Comparison of ENCODE assay signal across 24 cellular contexts in the genomic region with DNA sequence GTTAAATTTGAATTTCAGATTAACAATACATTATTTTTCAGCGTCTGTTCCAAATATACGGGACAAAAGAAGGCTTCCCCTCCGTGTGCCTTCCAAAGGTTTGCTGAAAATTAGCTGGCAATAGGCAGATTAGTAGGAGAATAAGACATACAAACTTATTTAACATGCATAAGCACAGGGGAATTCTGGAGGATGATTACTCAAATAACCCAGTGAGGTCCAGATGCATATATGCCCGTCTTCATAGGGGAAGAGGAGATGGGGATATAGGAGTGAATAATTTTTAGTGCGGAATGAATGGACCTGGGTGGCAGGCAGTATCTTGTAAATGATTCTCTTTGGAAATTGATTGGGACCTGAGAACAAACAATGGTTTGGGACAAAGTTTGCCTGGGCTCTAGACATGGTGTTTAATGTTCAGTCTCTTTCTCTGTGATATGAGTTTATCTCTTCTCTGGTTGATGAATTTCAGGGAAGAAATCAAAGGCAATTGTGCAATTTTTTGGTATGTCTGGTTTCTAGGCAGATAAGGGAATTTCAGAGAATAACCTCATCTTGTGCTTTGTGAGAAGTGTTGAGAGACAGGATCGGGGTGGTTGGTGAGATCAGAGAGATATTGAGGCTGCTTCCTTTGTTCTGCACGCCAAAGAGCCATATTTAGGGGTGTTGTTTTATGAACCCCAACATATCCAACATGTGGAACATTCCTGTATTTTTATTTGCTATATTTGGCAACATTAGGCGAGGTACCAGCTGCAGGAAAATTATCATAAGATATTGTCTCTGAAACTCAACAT.
DNase-seq lines count a peak whose midpoint lies in the region; ATAC-seq, FAIRE-seq and TF ChIP-seq lines count a peak whose summit lies in the region.
"Had no signal": no experiment of that assay in that cellular context is flagged by ENCODE, and none has a peak within 500 bp of the region (broad histone marks: within the 10 kb centered on the region; RNA-seq: fewer than 3 reads in every experiment).

No MANE protein-coding gene starts in this region.

- WGBS in pancreas, 2 donors = 21 to 28% methylated on average over 8 of the region's 8 CpGs
- 62 to 81% (median 76%) methylated on average over 8 of the region's 8 CpGs for WGBS in adrenal gland, 4 donors

- intact Hi-C loops in pancreas (cut with DNase I) (no loop called here), adrenal gland (cut with DNase I) (no loop called here)

- H3K4me3 ChIP-seq in pancreas (no peak overlapping the region), adrenal gland (no peak overlapping the region)
- H3K4me3 ChIP-seq: gastrocnemius medialis had no signal

- H3K4me1 ChIP-seq in pancreas = peaks cover 0 to 23% (median 17%) of the 10 kb centered on the region in 3 donors
- H3K4me1 ChIP-seq in adrenal gland (replicated peaks in 1 of 2) = no peaks in the 10 kb centered on the region
- H3K4me1 ChIP-seq: gastrocnemius medialis had no signal

- H3K9me3 ChIP-seq in pancreas (no peaks in the 10 kb centered on the region), adrenal gland (replicated peaks in 1 of 3) (no peaks in the 10 kb centered on the region)
- H3K9me3 ChIP-seq: gastrocnemius medialis had no signal

- H3K36me3 ChIP-seq in pancreas (no peaks in the 10 kb centered on the region), adrenal gland (replicated peaks in 1 of 2) (no peaks in the 10 kb centered on the region)
- H3K36me3 ChIP-seq: gastrocnemius medialis had no signal

- TF ChIP-seq CTCF in pancreas (IDR thresholded peaks at IDR 0.05) (no peak), adrenal gland (IDR thresholded peaks at IDR 0.05) (no peak)

- H3K27ac ChIP-seq in pancreas (peak overlapping the region in 2 of 4 donors; percentile 18 to 25), adrenal gland (no peak overlapping the region)

- ATAC-seq in pancreas = peak; percentile 24 to 84 (median 78)
- ATAC-seq in natural killer cell treated with Interleukin-12 subunit alpha and Interleukin-12 subunit beta and Interleukin-15 and Interleukin-18, amount 100 ng/mL, for 72 hours = no peak
- ATAC-seq: gastrocnemius medialis; naive thymus-derived CD4-positive, alpha-beta T cell; Panc1 had no signal

- no peak for TF ChIP-seq POLR2A in adrenal gland (IDR thresholded peaks at IDR 0.05)

- no peak overlapping the region for H3K4me3 Mint-ChIP-seq in natural killer cell treated with Interleukin-12 subunit alpha and Interleukin-12 subunit beta and Interleukin-15 and Interleukin-18, amount 100 ng/mL, for 72 hours
- H3K4me3 Mint-ChIP-seq: activated B cell treated with CpG ODN at 0.5 μM for 24 hours; CD14-positive monocyte; memory B cell; naive thymus-derived CD4-positive, alpha-beta T cell had no signal

- H3K27me3 Mint-ChIP-seq in natural killer cell treated with Interleukin-12 subunit alpha and Interleukin-12 subunit beta and Interleukin-15 and Interleukin-18, amount 100 ng/mL, for 72 hours = peaks cover 35 to 46% of the 10 kb centered on the region in 2 donors

- H3K27me3 ChIP-seq in pancreas (no peaks in the 10 kb centered on the region), adrenal gland (no peaks in the 10 kb centered on the region)
- H3K27me3 ChIP-seq: gastrocnemius medialis had no signal

- peaks cover 0 to 2% of the 10 kb centered on the region in 2 donors for H3K4me1 Mint-ChIP-seq in natural killer cell treated with Interleukin-12 subunit alpha and Interleukin-12 subunit beta and Interleukin-15 and Interleukin-18, amount 100 ng/mL, for 72 hours (ENCODE audit: low read depth in 2 of 2)
- H3K4me1 Mint-ChIP-seq: activated B cell treated with CpG ODN at 0.5 μM for 24 hours; CD14-positive monocyte; memory B cell; naive thymus-derived CD4-positive, alpha-beta T cell had no signal

- H3K9me3 Mint-ChIP-seq in natural killer cell treated with Interleukin-12 subunit alpha and Interleukin-12 subunit beta and Interleukin-15 and Interleukin-18, amount 100 ng/mL, for 72 hours = no peaks in the 10 kb centered on the region

- H3K36me3 Mint-ChIP-seq in natural killer cell treated with Interleukin-12 subunit alpha and Interleukin-12 subunit beta and Interleukin-15 and Interleukin-18, amount 100 ng/mL, for 72 hours = no peaks in the 10 kb centered on the region
- H3K36me3 Mint-ChIP-seq: CD14-positive monocyte; naive thymus-derived CD4-positive, alpha-beta T cell had no signal

- H3K27ac Mint-ChIP-seq in natural killer cell treated with Interleukin-12 subunit alpha and Interleukin-12 subunit beta and Interleukin-15 and Interleukin-18, amount 100 ng/mL, for 72 hours = no peak overlapping the region
- H3K27ac Mint-ChIP-seq: activated B cell treated with CpG ODN at 0.5 μM for 24 hours; CD14-positive monocyte; memory B cell; naive thymus-derived CD4-positive, alpha-beta T cell had no signal

- FAIRE-seq in pancreas (lab: Jason Lieb, UNC) = no peak
- FAIRE-seq: HTR-8/SVneo had no signal

- peak; percentile 24 for DNase-seq in HuH-7.5 (ENCODE audit: low spot score)
- peak; percentile 93 for DNase-seq in amniotic epithelial cell (ENCODE audit: low read depth)
- DNase-seq in iris pigment epithelial cell (ENCODE audit: low read depth) = peak; percentile 69
- DNase-seq in pancreas = no peak
- DNase-seq in natural killer cell treated with Interleukin-12 subunit alpha and Interleukin-12 subunit beta and Interleukin-15 and Interleukin-18, amount 100 ng/mL, for 72 hours (ENCODE audit: low spot score) = no peak
- DNase-seq in T-helper 1 cell = no peak
- DNase-seq in adrenal gland = no peak
- DNase-seq in SIG-M5 (lab: John Stamatoyannopoulos, UW) = no peak
- DNase-seq: activated B cell treated with CpG ODN at 0.5 μM for 24 hours; activated CD4-positive, alpha-beta T cell treated with anti-CD3 and anti-CD28 coated beads, Interleukin-2, amount 50 U/mL, for 48 hours; activated CD8-positive, alpha-beta memory T cell treated with anti-CD3 and anti-CD28 coated beads, Interleukin-2, amount 50 U/mL, for 48 hours; activated effector memory CD4-positive, alpha-beta T cell treated with anti-CD3 and anti-CD28 coated beads, Interleukin-2, amount 50 U/mL, for 16 hours; caudate nucleus; erythroblast; gastrocnemius medialis; GOT3; kidney; naive thymus-derived CD4-positive, alpha-beta T cell; NCI-H1092; NCI-H1930 had no signal

Comparison
In these comparisons a context has a peak if more than half of its experiments do, and no peak if none do; other contexts are left out.
1. DNase-seq: peak in HuH-7.5 (single experiment), amniotic epithelial cell (single experiment) and iris pigment epithelial cell (single experiment); none in pancreas (0 of 6), natural killer cell treated with Interleukin-12 subunit alpha and Interleukin-12 subunit beta and Interleukin-15 and Interleukin-18, amount 100 ng/mL, for 72 hours (single experiment), T-helper 1 cell (0 of 5), adrenal gland (0 of 7) and SIG-M5 (single experiment).
2. ATAC-seq: peak in pancreas (4 of 4); none in natural killer cell treated with Interleukin-12 subunit alpha and Interleukin-12 subunit beta and Interleukin-15 and Interleukin-18, amount 100 ng/mL, for 72 hours (0 of 2).